In the genomic region with DNA sequence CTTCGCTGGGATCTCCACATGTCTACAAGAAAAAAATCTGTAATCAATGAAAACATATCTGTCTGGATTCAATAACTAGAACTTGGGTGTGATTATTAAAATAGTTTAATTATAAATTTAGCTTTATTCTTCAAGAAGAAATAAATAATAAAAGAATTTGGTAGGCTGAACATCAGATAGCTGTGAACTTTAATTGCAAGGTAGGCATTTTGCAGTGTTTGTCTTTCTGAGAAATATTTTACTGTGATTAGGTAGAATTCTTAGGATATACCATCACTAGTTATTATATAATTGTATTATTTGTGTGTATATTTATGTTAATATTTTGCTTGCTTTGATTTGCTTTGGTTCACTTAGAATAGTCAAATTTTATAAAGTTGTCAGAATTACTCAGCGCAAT, we compare ENCODE assay signal across 26 cellular contexts.
"Had no signal": no experiment of that assay in that cellular context is flagged by ENCODE, and none has a peak within 500 bp of the region (broad histone marks: within the 10 kb centered on the region; RNA-seq: fewer than 3 reads in every experiment).

No MANE protein-coding gene starts in this region.

- H3K9me3 ChIP-seq: colonic mucosa, esophagus muscularis mucosa, esophagus squamous epithelium, gastrocnemius medialis, gastroesophageal sphincter, heart left ventricle, heart right ventricle had no signal

- H3K27ac ChIP-seq: colonic mucosa, coronary artery, dorsolateral prefrontal cortex, epithelial cell of prostate, esophagus muscularis mucosa, esophagus squamous epithelium, foreskin keratinocyte, gastrocnemius medialis, gastroesophageal sphincter, heart left ventricle, heart right ventricle had no signal

- H3K36me3 ChIP-seq: colonic mucosa, esophagus muscularis mucosa, esophagus squamous epithelium, gastrocnemius medialis, gastroesophageal sphincter, heart left ventricle, heart right ventricle had no signal

- FAIRE-seq: endometrium, endothelial cell of umbilical vein had no signal

- H3K27me3 ChIP-seq: colonic mucosa, dorsolateral prefrontal cortex, esophagus muscularis mucosa, esophagus squamous epithelium, foreskin keratinocyte, gastrocnemius medialis, gastroesophageal sphincter, heart left ventricle had no signal

- ATAC-seq: effector memory CD8-positive, alpha-beta T cell; esophagus mucosa; foreskin keratinocyte; gastrocnemius medialis; gastroesophageal sphincter; heart left ventricle; heart right ventricle had no signal

- H3K4me1 ChIP-seq: colonic mucosa, esophagus muscularis mucosa, esophagus squamous epithelium, foreskin keratinocyte, gastrocnemius medialis, gastroesophageal sphincter, heart left ventricle, heart right ventricle had no signal

- DNase-seq: colonic mucosa; cortex of kidney; dermis blood vessel endothelial cell; dorsolateral prefrontal cortex; effector CD4-positive, alpha-beta T cell; effector CD8-positive, alpha-beta T cell; effector memory CD4-positive, alpha-beta T cell; effector memory CD8-positive, alpha-beta T cell; endodermal cell; erythroblast; esophagus squamous epithelium; foreskin fibroblast; foreskin keratinocyte; foreskin melanocyte; gastrocnemius medialis; glutamatergic neuron; head of caudate nucleus; heart left ventricle; heart right ventricle had no signal

- H3K4me3 ChIP-seq: colonic mucosa, coronary artery, dorsolateral prefrontal cortex, esophagus muscularis mucosa, esophagus squamous epithelium, gastrocnemius medialis, gastroesophageal sphincter, heart left ventricle, heart right ventricle had no signal
